Comparison of ENCODE assay signal across 13 cellular contexts in the genomic region with DNA sequence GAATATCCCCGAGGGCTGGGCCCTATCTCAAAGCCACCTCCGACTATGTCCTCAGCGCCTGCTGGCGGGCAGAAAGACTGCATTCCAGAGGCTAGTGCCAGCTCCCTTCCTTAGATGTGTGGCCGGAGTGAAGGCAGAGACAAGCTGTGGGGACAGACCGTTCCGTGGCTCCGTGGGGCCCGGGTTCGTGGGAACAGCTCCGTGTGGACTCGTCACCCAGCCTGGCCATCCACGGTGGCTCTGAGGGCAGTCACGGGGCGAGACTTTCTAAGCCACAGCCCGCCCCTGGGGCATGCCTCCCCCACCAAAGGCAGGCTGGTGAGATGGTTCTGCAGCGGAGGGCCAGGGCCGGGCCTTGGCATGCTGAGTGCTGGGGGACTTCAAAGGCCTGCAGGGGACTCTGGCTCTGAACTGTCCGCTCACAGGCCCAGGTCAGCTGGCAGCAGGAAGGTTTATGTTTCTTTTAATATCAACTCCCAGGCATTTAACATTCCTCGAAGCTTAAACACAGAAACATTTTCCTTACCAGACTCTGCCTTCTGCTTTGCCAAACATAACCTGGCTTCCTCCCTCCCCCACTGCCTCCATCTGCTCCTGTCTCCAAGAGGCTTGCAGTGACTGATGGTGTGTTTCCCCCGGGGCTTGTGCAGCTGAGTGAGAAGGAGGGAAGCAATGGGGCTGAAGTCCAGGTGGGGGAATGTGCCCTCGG. TPM values are rescaled to one million over a fixed set of nuclear protein-coding genes. Genes with fewer than 3 reads are reported as not detected.
A peak's percentile ranks its signal among the peaks of the same experiment; 100 is the strongest.
DNase-seq lines count a peak whose midpoint lies in the region; ATAC-seq and TF ChIP-seq lines count a peak whose summit lies in the region.
"Had no signal": no experiment of that assay in that cellular context is flagged by ENCODE, and none has a peak within 500 bp of the region (broad histone marks: within the 10 kb centered on the region; RNA-seq: fewer than 3 reads in every experiment).

No MANE protein-coding gene starts in this region.

- peak overlapping the region; percentile 42 to 80 (median 67) for H3K27ac ChIP-seq in esophagus squamous epithelium
- peak overlapping the region; percentile 48 for H3K27ac ChIP-seq in vagina
- H3K27ac ChIP-seq in body of pancreas = no peak overlapping the region
- H3K27ac ChIP-seq: GM23248, parathyroid adenoma, SJCRH30, thyroid gland had no signal

- TF ChIP-seq POLR2A in esophagus squamous epithelium (IDR thresholded peaks at IDR 0.05) (no peak), vagina (IDR thresholded peaks at IDR 0.05) (no peak), body of pancreas (IDR thresholded peaks at IDR 0.05) (no peak)

- H3K9me3 ChIP-seq in esophagus squamous epithelium = no peaks in the 10 kb centered on the region
- H3K9me3 ChIP-seq in mucosa of descending colon = no peaks in the 10 kb centered on the region
- no peaks in the 10 kb centered on the region for H3K9me3 ChIP-seq in vagina
- no peaks in the 10 kb centered on the region for H3K9me3 ChIP-seq in body of pancreas
- H3K9me3 ChIP-seq: SJCRH30, thyroid gland had no signal

- no peaks in the 10 kb centered on the region for H3K9me3 Mint-ChIP-seq in activated T-cell treated with anti-CD3 and anti-CD28 coated beads, Interleukin-2, amount 50 U/mL, for 24 hours
- no peaks in the 10 kb centered on the region for H3K9me3 Mint-ChIP-seq in activated T-cell treated with anti-CD3 and anti-CD28 coated beads, Interleukin-2, amount 50 U/mL, for 4 hours

- no peaks in the 10 kb centered on the region for H3K27me3 ChIP-seq in esophagus squamous epithelium
- H3K27me3 ChIP-seq in vagina = no peaks in the 10 kb centered on the region
- no peaks in the 10 kb centered on the region for H3K27me3 ChIP-seq in body of pancreas
- H3K27me3 ChIP-seq: SJCRH30, thyroid gland had no signal

- H3K36me3 ChIP-seq in esophagus squamous epithelium = peaks cover 24 to 94% (median 24%) of the 10 kb centered on the region in 3 donors
- H3K36me3 ChIP-seq in mucosa of descending colon (ENCODE audit: low read depth) = no peaks in the 10 kb centered on the region
- peaks cover 0 to 13% of the 10 kb centered on the region in 2 donors for H3K36me3 ChIP-seq in vagina
- no peaks in the 10 kb centered on the region for H3K36me3 ChIP-seq in body of pancreas (replicated peaks in 1 of 2; ENCODE audit: insufficient read depth in 1 of 2, low read depth in 2 of 2)
- H3K36me3 ChIP-seq: SJCRH30, thyroid gland had no signal

- no peak overlapping the region for H3K4me3 Mint-ChIP-seq in activated T-cell treated with anti-CD3 and anti-CD28 coated beads, Interleukin-2, amount 50 U/mL, for 24 hours
- H3K4me3 Mint-ChIP-seq in activated T-cell treated with anti-CD3 and anti-CD28 coated beads, Interleukin-2, amount 50 U/mL, for 4 hours = no peak overlapping the region

- peaks cover 50% of the 10 kb centered on the region for H3K36me3 Mint-ChIP-seq in activated T-cell treated with anti-CD3 and anti-CD28 coated beads, Interleukin-2, amount 50 U/mL, for 24 hours (ENCODE audit: low read depth)
- H3K36me3 Mint-ChIP-seq in activated T-cell treated with anti-CD3 and anti-CD28 coated beads, Interleukin-2, amount 50 U/mL, for 4 hours (ENCODE audit: insufficient read depth) = peaks cover 14% of the 10 kb centered on the region

- 71 to 76% methylated on average over 8 to 9 of the region's 22 CpGs for WGBS in esophagus squamous epithelium, 2 donors
- 73 to 81% methylated on average over 12 to 22 of the region's 22 CpGs for WGBS in body of pancreas, 2 donors

- peak overlapping the region; percentile 18 for H3K27ac Mint-ChIP-seq in activated T-cell treated with anti-CD3 and anti-CD28 coated beads, Interleukin-2, amount 50 U/mL, for 24 hours

- H3K4me3 ChIP-seq in esophagus squamous epithelium (no peak overlapping the region), mucosa of descending colon (no peak overlapping the region), vagina (no peak overlapping the region), body of pancreas (no peak overlapping the region)
- H3K4me3 ChIP-seq: GM23248, SJCRH30, thyroid gland had no signal

- TF ChIP-seq CTCF in esophagus squamous epithelium (IDR thresholded peaks at IDR 0.05) = peak in 1 of 6 experiments; percentile 11
- no peak for TF ChIP-seq CTCF in mucosa of descending colon (IDR thresholded peaks at IDR 0.05)
- TF ChIP-seq CTCF in vagina (IDR thresholded peaks at IDR 0.05) = no peak
- TF ChIP-seq CTCF in body of pancreas (IDR thresholded peaks at IDR 0.05) = no peak

- intact Hi-C loops in esophagus squamous epithelium (cut with DNase I) (no loop called here), mucosa of descending colon (cut with DNase I, micrococcal nuclease) (no loop called here), vagina (cut with DNase I) (no loop called here), body of pancreas (cut with DNase I) (no loop called here)

- H3K4me1 Mint-ChIP-seq in activated T-cell treated with anti-CD3 and anti-CD28 coated beads, Interleukin-2, amount 50 U/mL, for 24 hours (ENCODE audit: low read depth) = no peaks in the 10 kb centered on the region
- no peaks in the 10 kb centered on the region for H3K4me1 Mint-ChIP-seq in activated T-cell treated with anti-CD3 and anti-CD28 coated beads, Interleukin-2, amount 50 U/mL, for 4 hours (ENCODE audit: low read depth)

- no peaks in the 10 kb centered on the region for H3K27me3 Mint-ChIP-seq in activated T-cell treated with anti-CD3 and anti-CD28 coated beads, Interleukin-2, amount 50 U/mL, for 24 hours
- H3K27me3 Mint-ChIP-seq in activated T-cell treated with anti-CD3 and anti-CD28 coated beads, Interleukin-2, amount 50 U/mL, for 4 hours (ENCODE audit: low read depth) = no peaks in the 10 kb centered on the region

- DNase-seq in activated T-cell treated with anti-CD3 and anti-CD28 coated beads, Interleukin-2, amount 50 U/mL, for 24 hours = no peak
- no peak for DNase-seq in activated T-cell treated with anti-CD3 and anti-CD28 coated beads, Interleukin-2, amount 50 U/mL, for 4 hours
- DNase-seq in esophagus squamous epithelium (lab: John Stamatoyannopoulos, UW) (no peak), mucosa of descending colon (peak in 1 of 3 donors; percentile 42), vagina (ENCODE audit: extremely low spot score in 2 of 2) (no peak), SIG-M5 treated with dmso at 0.1 percent for 504 hours (lab: John Stamatoyannopoulos, UW; ENCODE audit: unreplicated experiment) (no peak), ecto neural progenitor cell (ENCODE audit: low spot score) (no peak), body of pancreas (no peak)
- DNase-seq: GM23248, NCI-H510A treated with DMSO at 0.1 percent for 48 hours, SJCRH30, thyroid gland had no signal

- H3K4me1 ChIP-seq in esophagus squamous epithelium (peaks cover 4 to 35% (median 8%) of the 10 kb centered on the region in 3 donors), mucosa of descending colon (ENCODE audit: low read depth) (no peaks in the 10 kb centered on the region), vagina (peaks cover 14% of the 10 kb centered on the region), body of pancreas (no peaks in the 10 kb centered on the region)
- H3K4me1 ChIP-seq: parathyroid adenoma, SJCRH30, thyroid gland had no signal

- ATAC-seq in activated T-cell treated with anti-CD3 and anti-CD28 coated beads, Interleukin-2, amount 50 U/mL, for 4 hours = no peak
- ATAC-seq in mucosa of descending colon (peak; percentile 5), body of pancreas (no peak)

RNA-seq across cellular contexts. Expression of a gene that starts 50.4 kb away (rescaled TPM):
- total RNA-seq in activated T-cell treated with anti-CD3 and anti-CD28 coated beads, Interleukin-2, amount 50 U/mL, for 4 hours = 10 to 100 TPM; 21.6 to 22.5 (median 22.1) TPM
- total RNA-seq in esophagus squamous epithelium (10 to 100 TPM in 3 of 4 donors, 1 to 10 TPM in 1; 7.7 to 18.5 (median 11.8) TPM), mucosa of descending colon (10 to 100 TPM in 2 of 3 donors, 1 to 10 TPM in 1; 8.2 to 11.4 (median 10.1) TPM), vagina (8.8 TPM), body of pancreas (1 to 10 TPM; 4.3 to 9.3 TPM)

Comparison
In these comparisons a context has a peak if more than half of its experiments do, and no peak if none do; other contexts are left out.
1. H3K27ac ChIP-seq: peak in esophagus squamous epithelium (4 of 4) and vagina (single experiment); none in body of pancreas (0 of 4).